In the genomic region with DNA sequence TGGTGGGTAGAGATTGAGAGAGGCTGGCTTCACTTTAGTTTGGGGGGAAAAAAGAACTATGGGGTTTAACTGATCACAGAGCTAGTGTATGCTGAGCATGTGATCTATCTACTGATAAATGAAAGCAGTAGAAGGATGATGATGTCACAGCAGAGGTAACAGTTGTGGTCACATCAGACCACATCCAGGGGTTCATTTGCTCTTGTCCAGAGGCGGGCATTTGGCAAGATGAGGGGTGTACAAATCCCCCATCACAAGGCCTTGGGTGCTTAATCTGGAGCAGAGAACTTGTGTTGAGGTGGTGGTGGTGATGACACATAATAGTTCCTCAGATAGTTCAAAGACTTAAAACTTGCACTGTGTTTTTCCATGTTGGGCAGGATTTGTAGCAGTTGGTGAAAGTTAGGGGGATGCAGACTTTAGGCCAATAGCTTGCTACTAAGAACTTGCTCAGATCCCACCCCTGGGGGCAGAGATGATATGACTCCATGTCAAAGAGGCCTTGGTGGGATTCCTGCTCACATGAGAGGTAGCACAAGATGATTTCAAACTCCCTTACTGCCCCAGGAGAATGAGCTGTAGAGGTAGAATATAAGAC, we compare ENCODE assay signal across 13 cellular contexts.
DNase-seq lines count a peak whose midpoint lies in the region; ATAC-seq and TF ChIP-seq lines count a peak whose summit lies in the region.
"Had no signal": no experiment of that assay in that cellular context is flagged by ENCODE, and none has a peak within 500 bp of the region (broad histone marks: within the 10 kb centered on the region; RNA-seq: fewer than 3 reads in every experiment).

No MANE protein-coding gene starts in this region.

- H3K36me3 Mint-ChIP-seq in CD4-positive, alpha-beta memory T cell: no peaks in the 10 kb centered on the region
- peaks cover 8% of the 10 kb centered on the region for H3K36me3 Mint-ChIP-seq in activated CD4-positive, alpha-beta memory T cell treated with anti-CD3 and anti-CD28 coated beads, Interleukin-2, amount 10 ng/mL, durations not matched to agents 7 days and 5 days (ENCODE audit: low read depth)
- H3K36me3 Mint-ChIP-seq in effector memory CD8-positive, alpha-beta T cell (ENCODE audit: insufficient read depth): peaks cover 5% of the 10 kb centered on the region
- no peaks in the 10 kb centered on the region for H3K36me3 Mint-ChIP-seq in mesothelial cell of epicardium

- no peak overlapping the region for H3K4me3 ChIP-seq in CD4-positive, alpha-beta memory T cell (ENCODE audit: low read length in 2 of 2)
- H3K4me3 ChIP-seq: sigmoid colon, thoracic aorta had no signal

- in situ Hi-C loops in GM13977 (cut with MboI; ENCODE audit: low pct_unique_long_range_greater_than_20kb, low sequenced_read_pairs, unreplicated experiment): no loop called here

- no peaks in the 10 kb centered on the region for H3K27me3 Mint-ChIP-seq in CD4-positive, alpha-beta memory T cell
- H3K27me3 Mint-ChIP-seq in activated CD4-positive, alpha-beta memory T cell treated with anti-CD3 and anti-CD28 coated beads, Interleukin-2, amount 10 ng/mL, durations not matched to agents 7 days and 5 days: no peaks in the 10 kb centered on the region
- no peaks in the 10 kb centered on the region for H3K27me3 Mint-ChIP-seq in effector memory CD8-positive, alpha-beta T cell
- no peaks in the 10 kb centered on the region for H3K27me3 Mint-ChIP-seq in mesothelial cell of epicardium (ENCODE audit: low read depth)

- POLR2A ChIA-PET in CD4-positive, alpha-beta memory T cell (lab: Charles Lee; ENCODE audit: partially characterized antibody): interaction anchor here (1.1 to 1.6 kb wide), 2 partner anchors 8 to 19 kb away, joined by 3 to 6 read pairs; no protein-coding TSS in a partner anchor
- POLR2A ChIA-PET in activated CD4-positive, alpha-beta memory T cell treated with anti-CD3 and anti-CD28 coated beads, Interleukin-2, amount 10 ng/mL, durations not matched to agents 7 days and 5 days (lab: Charles Lee): interaction anchor here (0.8 to 2.1 kb wide), 6 partner anchors 14 to 157 kb away, joined by 3 to 12 read pairs (median 4); no protein-coding TSS in a partner anchor

- H3K4me3 Mint-ChIP-seq in CD4-positive, alpha-beta memory T cell: no peak overlapping the region
- no peak overlapping the region for H3K4me3 Mint-ChIP-seq in activated CD4-positive, alpha-beta memory T cell treated with anti-CD3 and anti-CD28 coated beads, Interleukin-2, amount 10 ng/mL, durations not matched to agents 7 days and 5 days
- no peak overlapping the region for H3K4me3 Mint-ChIP-seq in effector memory CD8-positive, alpha-beta T cell
- no peak overlapping the region for H3K4me3 Mint-ChIP-seq in mesothelial cell of epicardium

- CTCF ChIA-PET in CD4-positive, alpha-beta memory T cell (lab: Charles Lee; ENCODE audit: partially characterized antibody): interaction anchor here (1.5 to 1.8 kb wide), 2 partner anchors 11 to 14 kb away, joined by 4 to 7 read pairs; no protein-coding TSS in a partner anchor
- CTCF ChIA-PET in activated CD4-positive, alpha-beta memory T cell treated with anti-CD3 and anti-CD28 coated beads, Interleukin-2, amount 10 ng/mL, durations not matched to agents 7 days and 5 days (lab: Charles Lee): interaction anchor here (0.6 to 1.5 kb wide), 3 partner anchors 8 to 156 kb away, joined by 3 to 5 read pairs (median 4); no protein-coding TSS in a partner anchor

- H3K27ac ChIP-seq in CD4-positive, alpha-beta memory T cell (ENCODE audit: low read depth, low read length): no peak overlapping the region
- H3K27ac ChIP-seq: sigmoid colon, thoracic aorta had no signal

- peak in 4 of 5 donors; percentile 24 to 56 (median 34) for DNase-seq in CD4-positive, alpha-beta memory T cell
- DNase-seq in GM13977 (ENCODE audit: low spot score) (peak; percentile 26), glomerular visceral epithelial cell (ENCODE audit: extremely low spot score) (no peak), mesothelial cell of epicardium (ENCODE audit: low spot score in 2 of 2, unreplicated experiment in 2 of 2) (no peak), cerebellum (ENCODE audit: low spot score) (no peak)
- DNase-seq in activated CD4-positive, alpha-beta memory T cell treated with anti-CD3 and anti-CD28 coated beads, Interleukin-2, amount 10 ng/mL, durations not matched to agents 7 days and 5 days: peak; percentile 67
- peak in 2 of 3 experiments; percentile 16 to 25 for DNase-seq in effector memory CD8-positive, alpha-beta T cell
- DNase-seq: AML-193, KBM-7, NCI-H1105, NCI-H2171 treated with DMSO at 0.1 percent for 48 hours, sigmoid colon had no signal

- H3K27me3 ChIP-seq in CD4-positive, alpha-beta memory T cell (ENCODE audit: insufficient read depth, low read length): no peaks in the 10 kb centered on the region
- H3K27me3 ChIP-seq: sigmoid colon had no signal

- intact Hi-C loops in CD4-positive, alpha-beta memory T cell (cut with micrococcal nuclease): no loop called here

- no peaks in the 10 kb centered on the region for H3K36me3 ChIP-seq in CD4-positive, alpha-beta memory T cell (ENCODE audit: insufficient read depth, low read length)
- H3K36me3 ChIP-seq: sigmoid colon, thoracic aorta had no signal

- H3K4me1 Mint-ChIP-seq in CD4-positive, alpha-beta memory T cell: peaks cover 12 to 36% (median 23%) of the 10 kb centered on the region in 4 donors
- H3K4me1 Mint-ChIP-seq in activated CD4-positive, alpha-beta memory T cell treated with anti-CD3 and anti-CD28 coated beads, Interleukin-2, amount 10 ng/mL, durations not matched to agents 7 days and 5 days: peaks cover 58% of the 10 kb centered on the region
- H3K4me1 Mint-ChIP-seq in effector memory CD8-positive, alpha-beta T cell (ENCODE audit: low read depth in 2 of 2): peaks cover 23 to 25% of the 10 kb centered on the region in 2 donors
- peaks cover 18% of the 10 kb centered on the region for H3K4me1 Mint-ChIP-seq in mesothelial cell of epicardium

- H3K4me1 ChIP-seq in CD4-positive, alpha-beta memory T cell (ENCODE audit: insufficient read depth, low read length): peaks cover 27% of the 10 kb centered on the region
- H3K4me1 ChIP-seq: sigmoid colon had no signal

- peak overlapping the region; percentile 17 to 87 (median 38) for H3K27ac Mint-ChIP-seq in CD4-positive, alpha-beta memory T cell
- peak overlapping the region; percentile 71 for H3K27ac Mint-ChIP-seq in activated CD4-positive, alpha-beta memory T cell treated with anti-CD3 and anti-CD28 coated beads, Interleukin-2, amount 10 ng/mL, durations not matched to agents 7 days and 5 days
- H3K27ac Mint-ChIP-seq in effector memory CD8-positive, alpha-beta T cell: peak overlapping the region; percentile 3
- H3K27ac Mint-ChIP-seq in mesothelial cell of epicardium: no peak overlapping the region

- no peaks in the 10 kb centered on the region for H3K9me3 Mint-ChIP-seq in CD4-positive, alpha-beta memory T cell
- H3K9me3 Mint-ChIP-seq in activated CD4-positive, alpha-beta memory T cell treated with anti-CD3 and anti-CD28 coated beads, Interleukin-2, amount 10 ng/mL, durations not matched to agents 7 days and 5 days: peaks cover 5% of the 10 kb centered on the region
- no peaks in the 10 kb centered on the region for H3K9me3 Mint-ChIP-seq in effector memory CD8-positive, alpha-beta T cell
- H3K9me3 Mint-ChIP-seq in mesothelial cell of epicardium: peaks cover 3% of the 10 kb centered on the region

- ATAC-seq in effector memory CD8-positive, alpha-beta T cell (replicated peaks): peak; percentile 92

- TF ChIP-seq CTCF in GM13977 (IDR thresholded peaks at IDR 0.05; ENCODE audit: extremely low read depth, insufficient read depth, missing control alignments) (no peak), mesothelial cell of epicardium (IDR thresholded peaks at IDR 0.05; ENCODE audit: unreplicated experiment) (no peak)

- H3K9me3 ChIP-seq in CD4-positive, alpha-beta memory T cell (ENCODE audit: control insufficient read depth in 1 of 2, low read length in 2 of 2): no peaks in the 10 kb centered on the region
- H3K9me3 ChIP-seq: sigmoid colon, thoracic aorta had no signal

Comparison
In these comparisons a context has a peak if more than half of its experiments do, and no peak if none do; other contexts are left out.
1. DNase-seq: peak in CD4-positive, alpha-beta memory T cell (4 of 5), GM13977 (single experiment), activated CD4-positive, alpha-beta memory T cell treated with anti-CD3 and anti-CD28 coated beads, Interleukin-2, amount 10 ng/mL, durations not matched to agents 7 days and 5 days (single experiment) and effector memory CD8-positive, alpha-beta T cell (2 of 3); none in glomerular visceral epithelial cell (single experiment), mesothelial cell of epicardium (0 of 2) and cerebellum (single experiment).